30 cellular contexts compared by ENCODE assay signal in the genomic region with DNA sequence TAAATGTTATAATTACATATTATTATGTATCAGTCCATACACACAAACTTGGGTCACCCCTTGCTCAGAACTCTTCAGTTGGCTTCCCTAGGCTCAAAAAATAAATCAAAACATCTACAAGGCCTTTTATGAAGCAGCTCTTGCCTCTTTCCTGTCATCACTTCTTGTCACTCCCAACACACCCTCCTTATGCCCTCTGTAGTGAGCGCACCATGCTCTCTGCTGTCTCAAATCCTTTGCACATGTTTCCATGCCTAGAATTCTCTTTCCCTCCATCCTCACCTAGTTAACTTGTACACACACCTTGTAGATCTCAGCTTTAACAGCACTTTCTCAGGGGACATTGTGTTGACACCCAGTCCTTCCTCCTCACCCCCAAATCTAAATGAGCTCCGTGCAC.
"Had no signal": no experiment of that assay in that cellular context is flagged by ENCODE, and none has a peak within 500 bp of the region (broad histone marks: within the 10 kb centered on the region; RNA-seq: fewer than 3 reads in every experiment).

No MANE protein-coding gene starts in this region.

- H3K4me3 ChIP-seq: adrenal gland, ascending aorta, pancreas, prostate gland, thyroid gland, upper lobe of left lung, vagina had no signal

- H3K4me1 ChIP-seq: ascending aorta, prostate gland, upper lobe of left lung, vagina had no signal

- H3K9me3 ChIP-seq: adrenal gland, ascending aorta, pancreas, prostate gland, thyroid gland, upper lobe of left lung, vagina had no signal

- ATAC-seq: esophagus mucosa; naive thymus-derived CD4-positive, alpha-beta T cell; pancreas; T-cell had no signal

- H3K4me3 Mint-ChIP-seq: activated B cell treated with CpG ODN at 0.5 μM for 24 hours; activated naive CD4-positive, alpha-beta T cell treated with anti-CD3 and anti-CD28 coated beads for 36 hours; activated naive CD8-positive, alpha-beta T cell treated with anti-CD3 and anti-CD28 coated beads for 36 hours; activated T-helper 1 cell treated with anti-CD3 and anti-CD28 coated beads, Interleukin-12 subunit alpha, Interleukin-12 subunit beta, Interleukin-2, Interleukin-4 antibody, amounts not matched to agents 30 ng/mL and 10 ng/mL and 1 ng/mL, durations not matched to agents 14 hours and 24 hours and 36 hours; brain; endodermal cell; naive thymus-derived CD4-positive, alpha-beta T cell; neural crest cell; stimulated activated naive CD8-positive, alpha-beta T cell treated with anti-CD3 and anti-CD28 coated beads, Interleukin-15, Interleukin-2, amounts not matched to agents 100 ng/mL and 50 ng/mL, for 24 hours; T-cell; T-helper 2 cell treated with Interferon-gamma antibody and Interleukin-4, amounts not matched to agents 5 μg/mL and 100 μg/mL, for 36 hours had no signal

- H3K4me1 Mint-ChIP-seq: neural crest cell had no signal

- H3K36me3 ChIP-seq: adrenal gland, ascending aorta, pancreas, prostate gland, thyroid gland, upper lobe of left lung, vagina had no signal

- H3K27ac Mint-ChIP-seq: activated B cell treated with CpG ODN at 0.5 μM for 24 hours; activated naive CD4-positive, alpha-beta T cell treated with anti-CD3 and anti-CD28 coated beads for 36 hours; activated naive CD8-positive, alpha-beta T cell treated with anti-CD3 and anti-CD28 coated beads for 36 hours; activated T-helper 1 cell treated with anti-CD3 and anti-CD28 coated beads, Interleukin-12 subunit alpha, Interleukin-12 subunit beta, Interleukin-2, Interleukin-4 antibody, amounts not matched to agents 30 ng/mL and 10 ng/mL and 1 ng/mL, durations not matched to agents 14 hours and 24 hours and 36 hours; endodermal cell; stimulated activated naive CD8-positive, alpha-beta T cell treated with anti-CD3 and anti-CD28 coated beads, Interleukin-15, Interleukin-2, amounts not matched to agents 100 ng/mL and 50 ng/mL, for 24 hours; T-cell; T-helper 2 cell treated with Interferon-gamma antibody and Interleukin-4, amounts not matched to agents 5 μg/mL and 100 μg/mL, for 36 hours had no signal

- H3K9me3 Mint-ChIP-seq: activated B cell treated with CpG ODN at 0.5 μM for 24 hours; activated naive CD4-positive, alpha-beta T cell treated with anti-CD3 and anti-CD28 coated beads for 36 hours; activated naive CD8-positive, alpha-beta T cell treated with anti-CD3 and anti-CD28 coated beads for 36 hours; activated T-helper 1 cell treated with anti-CD3 and anti-CD28 coated beads, Interleukin-12 subunit alpha, Interleukin-12 subunit beta, Interleukin-2, Interleukin-4 antibody, amounts not matched to agents 30 ng/mL and 10 ng/mL and 1 ng/mL, durations not matched to agents 14 hours and 24 hours and 36 hours; brain; endodermal cell; neural crest cell; stimulated activated naive CD8-positive, alpha-beta T cell treated with anti-CD3 and anti-CD28 coated beads, Interleukin-15, Interleukin-2, amounts not matched to agents 100 ng/mL and 50 ng/mL, for 24 hours; T-cell; T-helper 2 cell treated with Interferon-gamma antibody and Interleukin-4, amounts not matched to agents 5 μg/mL and 100 μg/mL, for 36 hours had no signal

- H3K27me3 Mint-ChIP-seq: activated B cell treated with CpG ODN at 0.5 μM for 24 hours; activated naive CD8-positive, alpha-beta T cell treated with anti-CD3 and anti-CD28 coated beads for 36 hours; brain; naive thymus-derived CD4-positive, alpha-beta T cell; stimulated activated naive CD8-positive, alpha-beta T cell treated with anti-CD3 and anti-CD28 coated beads, Interleukin-15, Interleukin-2, amounts not matched to agents 100 ng/mL and 50 ng/mL, for 24 hours; T-cell had no signal

- H3K27ac ChIP-seq: adrenal gland, ascending aorta, pancreas, prostate gland, thyroid gland, upper lobe of left lung, vagina had no signal

- H3K27me3 ChIP-seq: adrenal gland, ascending aorta, pancreas, thyroid gland, upper lobe of left lung, vagina had no signal

- DNase-seq: activated B cell treated with CpG ODN at 0.5 μM for 24 hours; activated CD4-positive, alpha-beta T cell treated with anti-CD3 and anti-CD28 coated beads, Interleukin-2, amount 50 U/mL, for 4 hours; activated effector memory CD4-positive, alpha-beta T cell treated with anti-CD3 and anti-CD28 coated beads, Interleukin-2, amount 50 U/mL, for 16 hours; activated naive CD4-positive, alpha-beta T cell treated with anti-CD3 and anti-CD28 coated beads for 36 hours; activated naive CD8-positive, alpha-beta T cell treated with anti-CD3 and anti-CD28 coated beads for 36 hours; activated T-cell treated with anti-CD3 and anti-CD28 coated beads for 4 hours; adrenal gland; caudate nucleus; cortex of kidney; endodermal cell; foreskin fibroblast; mammary epithelial cell; midbrain; naive thymus-derived CD4-positive, alpha-beta T cell; nucleus accumbens; pancreas; stimulated activated CD4-positive, alpha-beta T cell treated with anti-CD3 and anti-CD28 coated beads, Interleukin-2, amount 100 ng/mL, for 48 hours; substantia nigra; T-cell; thyroid gland; upper lobe of left lung had no signal
